8 cellular contexts compared by ENCODE assay signal in genomic region chr1:44721521-44722361, GRCh38. TPM values are rescaled to one million over a fixed set of nuclear protein-coding genes. Genes with fewer than 3 reads are reported as not detected.
DNase-seq lines count a peak whose midpoint lies in the region; ATAC-seq and TF ChIP-seq lines count a peak whose summit lies in the region.

No MANE protein-coding gene starts in this region.

- H3K4me3 Mint-ChIP-seq in CD8-positive, alpha-beta T cell: peak overlapping the region; percentile 54
- H3K4me3 Mint-ChIP-seq in neural crest cell: peak overlapping the region; percentile 72

- peak; percentile 36 to 83 (median 61) for DNase-seq in CD8-positive, alpha-beta T cell
- DNase-seq in NCI-H748 treated with DMSO at 0.1 percent for 48 hours (lab: John Stamatoyannopoulos, UW) (peak; percentile 74), erythroblast (lab: John Stamatoyannopoulos, UW) (peak; percentile 71 to 93), neural crest cell (ENCODE audit: low read depth, low spot score) (no peak), upper lobe of right lung (peak; percentile 81)
- peak; percentile 79 to 86 for DNase-seq in activated CD4-positive, alpha-beta T cell treated with anti-CD3 and anti-CD28 coated beads, Interleukin-2, amount 50 U/mL, for 48 hours

- no peaks in the 10 kb centered on the region for H3K27me3 Mint-ChIP-seq in CD8-positive, alpha-beta T cell (ENCODE audit: low read depth)
- peaks cover 7% of the 10 kb centered on the region for H3K27me3 Mint-ChIP-seq in neural crest cell (ENCODE audit: low read depth)

- peaks cover 77% of the 10 kb centered on the region for H3K4me1 ChIP-seq in CD8-positive, alpha-beta T cell (ENCODE audit: insufficient read depth, low read length)
- peaks cover 4% of the 10 kb centered on the region for H3K4me1 ChIP-seq in upper lobe of right lung

- H3K36me3 Mint-ChIP-seq in CD8-positive, alpha-beta T cell: peaks cover 5% of the 10 kb centered on the region
- no peaks in the 10 kb centered on the region for H3K36me3 Mint-ChIP-seq in neural crest cell (ENCODE audit: low read depth)

- H3K4me3 ChIP-seq in CD8-positive, alpha-beta T cell (ENCODE audit: low read depth, low read length): no peak overlapping the region
- H3K4me3 ChIP-seq in upper lobe of right lung: no peak overlapping the region

- peak overlapping the region; percentile 96 for H3K27ac Mint-ChIP-seq in CD8-positive, alpha-beta T cell
- H3K27ac Mint-ChIP-seq in neural crest cell (ENCODE audit: unreplicated experiment): peak overlapping the region; percentile 99

- no peaks in the 10 kb centered on the region for H3K9me3 Mint-ChIP-seq in CD8-positive, alpha-beta T cell
- no peaks in the 10 kb centered on the region for H3K9me3 Mint-ChIP-seq in neural crest cell

- H3K27ac ChIP-seq in CD8-positive, alpha-beta T cell (ENCODE audit: low read depth, low read length): peak overlapping the region; percentile 70
- peak overlapping the region; percentile 82 for H3K27ac ChIP-seq in upper lobe of right lung

- POLR2A ChIA-PET in CD8-positive, alpha-beta T cell (lab: Charles Lee): interaction anchor here (0.9 to 3.1 kb wide), 22 partner anchors 9 to 582 kb away, joined by 3 to 74 read pairs (median 8); partner anchors contain the start of genes ARMH1, EIF2B3, PLK3 and RNU5D-1

- H3K27me3 ChIP-seq in CD8-positive, alpha-beta T cell (ENCODE audit: insufficient read depth, low read length): no peaks in the 10 kb centered on the region
- no peaks in the 10 kb centered on the region for H3K27me3 ChIP-seq in upper lobe of right lung

- peak; percentile 84 for ATAC-seq in CD8-positive, alpha-beta T cell
- ATAC-seq in GM19328 (IDR thresholded peaks at IDR 0.05; ENCODE audit: unreplicated experiment) (peak; percentile 63), HG03354 (IDR thresholded peaks at IDR 0.05; ENCODE audit: poor library complexity, severe bottlenecking, unreplicated experiment) (peak; percentile 75), upper lobe of right lung (peak; percentile 89)

- TF ChIP-seq POLR2A in erythroblast (IDR thresholded peaks at IDR 0.05; ENCODE audit: low read length): peak; percentile 100

- CTCF ChIA-PET in CD8-positive, alpha-beta T cell (lab: Charles Lee): interaction anchor here (0.6 to 2.1 kb wide), 6 partner anchors 9 to 63 kb away, joined by 3 to 26 read pairs (median 6); partner anchors contain the start of gene RNU5D-1

- H3K4me1 Mint-ChIP-seq in CD8-positive, alpha-beta T cell (ENCODE audit: low read depth): peaks cover 73% of the 10 kb centered on the region
- peaks cover 16% of the 10 kb centered on the region for H3K4me1 Mint-ChIP-seq in neural crest cell

- no peak for TF ChIP-seq CTCF in CD8-positive, alpha-beta T cell (IDR thresholded peaks at IDR 0.05)
- TF ChIP-seq CTCF in neural crest cell (conservative IDR thresholded peaks at IDR 0.05) (no peak), upper lobe of right lung (IDR thresholded peaks at IDR 0.05) (no peak)

- no peaks in the 10 kb centered on the region for H3K36me3 ChIP-seq in CD8-positive, alpha-beta T cell (ENCODE audit: insufficient read depth, low read length)
- no peaks in the 10 kb centered on the region for H3K36me3 ChIP-seq in upper lobe of right lung

- intact Hi-C loops in CD8-positive, alpha-beta T cell (cut with DNase I, micrococcal nuclease): loop anchor here (1.0 kb wide), 1 partner anchor 10 kb away; the partner anchor contains the start of gene RNU5D-1 (in 2 of the 2)
- intact Hi-C loops in upper lobe of right lung (cut with DNase I): no loop called here

- no peaks in the 10 kb centered on the region for H3K9me3 ChIP-seq in CD8-positive, alpha-beta T cell (ENCODE audit: low read length)
- no peaks in the 10 kb centered on the region for H3K9me3 ChIP-seq in upper lobe of right lung

RNA-seq across cellular contexts. Expression of gene RNU5D-1, which starts 9.2 kb away (rescaled TPM):
- total RNA-seq in CD8-positive, alpha-beta T cell: not detected
- total RNA-seq in neural crest cell (not detected in 2 replicates), upper lobe of right lung (not detected)

RNA-seq across cellular contexts. Expression of gene KIF2C, which starts 17.9 kb away (rescaled TPM):
- total RNA-seq in CD8-positive, alpha-beta T cell: under 1 TPM; 0.58 to 0.81 TPM
- total RNA-seq in neural crest cell (88.7 and 92.7 TPM in 2 replicates), upper lobe of right lung (0.93 TPM)

RNA-seq across cellular contexts. Expression of gene ARMH1, which starts 47.2 kb away (rescaled TPM):
- 100 to 1,000 TPM; 117 to 128 TPM for total RNA-seq in CD8-positive, alpha-beta T cell
- total RNA-seq in neural crest cell: 5.6 and 5.9 TPM in 2 replicates
- 5.9 TPM for total RNA-seq in upper lobe of right lung

RNA-seq across cellular contexts. Expression of gene TMEM53, which starts 47.5 kb away (rescaled TPM):
- 1 to 10 TPM in 1 of 2 experiments, not detected in 1; 1.2 TPM for total RNA-seq in CD8-positive, alpha-beta T cell
- total RNA-seq in neural crest cell (14.1 and 15.7 TPM in 2 replicates), upper lobe of right lung (13.9 TPM)

RNA-seq across cellular contexts. Expression of gene RPS8, which starts 53.6 kb away (rescaled TPM):
- 1,000 to 10,000 TPM; 3,381 to 3,465 TPM for total RNA-seq in CD8-positive, alpha-beta T cell
- total RNA-seq in neural crest cell (2,216 and 2,317 TPM in 2 replicates), upper lobe of right lung (1,338 TPM)

Comparison
In these comparisons a context has a peak if more than half of its experiments do, and no peak if none do; other contexts are left out.
1. RNA of gene KIF2C, which starts 17.9 kb away (total RNA-seq): 88.7 to 92.7 TPM in neural crest cell; 0.93 TPM in upper lobe of right lung (single experiment) and 0.58 to 0.81 TPM in CD8-positive, alpha-beta T cell; every median in the first group is over 10 times any median in the second.
2. RNA of gene ARMH1, which starts 47.2 kb away (total RNA-seq): 117 to 128 TPM in CD8-positive, alpha-beta T cell; 5.9 TPM in upper lobe of right lung (single experiment) and 5.6 to 5.9 TPM in neural crest cell; every median in the first group is over 10 times any median in the second.
3. Peak in every context shown above with its lines, with median percentiles within 50 percentile points of each other: ATAC-seq.